In genomic region chr15:25684521-25685215, GRCh38 we compare ENCODE assay signal across 15 cellular contexts.
DNase-seq lines count a peak whose midpoint lies in the region; ATAC-seq, FAIRE-seq and TF ChIP-seq lines count a peak whose summit lies in the region.
"Had no signal": no experiment of that assay in that cellular context is flagged by ENCODE, and none has a peak within 500 bp of the region (broad histone marks: within the 10 kb centered on the region; RNA-seq: fewer than 3 reads in every experiment).

No MANE protein-coding gene starts in this region.

- ATAC-seq in heart right ventricle = peak in 6 of 8 donors; percentile 21 to 73 (median 55)
- peak in 3 of 4 donors; percentile 41 to 65 (median 43) for ATAC-seq in pancreas
- no peak for ATAC-seq in GM21515 (IDR thresholded peaks at IDR 0.05; ENCODE audit: unreplicated experiment)
- ATAC-seq in HG03442 (IDR thresholded peaks at IDR 0.05; ENCODE audit: unreplicated experiment) = no peak
- ATAC-seq: HCT116 had no signal

- WGBS in heart right ventricle, 2 donors = 70 to 71% methylated on average over 10 of the region's 10 CpGs
- WGBS in pancreas, 2 donors = 76 to 78% methylated on average over 10 of the region's 10 CpGs

- no peak overlapping the region for H3K9ac ChIP-seq in adipocyte (ENCODE audit: low read length)

- H3K27ac ChIP-seq in heart right ventricle (peak overlapping the region in 4 of 10 donors; percentile 6 to 48 (median 23)), pancreas (no peak overlapping the region)
- H3K27ac ChIP-seq: neutrophil had no signal

- TF ChIP-seq CTCF in heart right ventricle (IDR thresholded peaks at IDR 0.05) (no peak), pancreas (IDR thresholded peaks at IDR 0.05) (no peak)

- DNase-seq in AG08396 (ENCODE audit: low spot score) (peak; percentile 57), adipocyte (ENCODE audit: low read depth) (peak; percentile 91), heart right ventricle (no peak), pancreas (no peak), NCI-H146 treated with DMSO at 0.1 percent for 48 hours (lab: John Stamatoyannopoulos, UW; ENCODE audit: unreplicated experiment) (no peak), KBM-7 (no peak)
- DNase-seq: activated effector memory CD4-positive, alpha-beta T cell treated with anti-CD3 and anti-CD28 coated beads, Interleukin-2, amount 50 U/mL, for 16 hours; CD4-positive, alpha-beta memory T cell; erythroblast; NCI-H748 treated with DMSO at 0.1 percent for 48 hours had no signal

- H3K4me1 ChIP-seq in adipocyte (ENCODE audit: control insufficient read depth, insufficient read depth, low read length) (peaks cover 16% of the 10 kb centered on the region), heart right ventricle (peaks cover 3 to 36% (median 23%) of the 10 kb centered on the region in 9 donors), pancreas (no peaks in the 10 kb centered on the region)

- no peak for FAIRE-seq in pancreas (lab: Jason Lieb, UNC)
- FAIRE-seq: GM18507 had no signal

- H3K36me3 ChIP-seq in adipocyte (ENCODE audit: control insufficient read depth, insufficient read depth, low read length, severe bottlenecking) = peaks cover 35% of the 10 kb centered on the region
- H3K36me3 ChIP-seq in heart right ventricle = peaks cover 0 to 6% (median 0%) of the 10 kb centered on the region in 9 donors
- no peaks in the 10 kb centered on the region for H3K36me3 ChIP-seq in pancreas
- H3K36me3 ChIP-seq: neutrophil had no signal

- intact Hi-C loops in heart right ventricle (cut with DNase I) (loop anchor here in 1 of 10 donors (5.0 to 10.0 kb wide), 2 partner anchors 117 to 150 kb away; no protein-coding TSS in a partner anchor), pancreas (cut with DNase I) (no loop called here)

- H3K9me3 ChIP-seq in adipocyte (ENCODE audit: control insufficient read depth, low read length) = no peaks in the 10 kb centered on the region
- H3K9me3 ChIP-seq in heart right ventricle = peaks cover 0 to 5% (median 0%) of the 10 kb centered on the region in 11 donors
- H3K9me3 ChIP-seq in pancreas = no peaks in the 10 kb centered on the region
- H3K9me3 ChIP-seq: neutrophil had no signal

- H3K27me3 ChIP-seq in adipocyte (replicated peaks; ENCODE audit: control insufficient read depth, insufficient read depth, low read length) (no peaks in the 10 kb centered on the region), heart right ventricle (no peaks in the 10 kb centered on the region), pancreas (no peaks in the 10 kb centered on the region)
- H3K27me3 ChIP-seq: neutrophil had no signal

- H3K4me3 ChIP-seq in adipocyte (ENCODE audit: low read length) = no peak overlapping the region
- H3K4me3 ChIP-seq in heart right ventricle = no peak overlapping the region
- H3K4me3 ChIP-seq in pancreas = no peak overlapping the region

- in situ Hi-C loops in KBM-7 (cut with MboI; ENCODE audit: low pct_unique_long_range_greater_than_20kb, low sequenced_read_pairs) = no loop called here

Comparison
In these comparisons a context has a peak if more than half of its experiments do, and no peak if none do; other contexts are left out.
1. DNase-seq: peak in AG08396 (single experiment) and adipocyte (single experiment); none in heart right ventricle (0 of 2), pancreas (0 of 6), NCI-H146 treated with DMSO at 0.1 percent for 48 hours (single experiment) and KBM-7 (single experiment).
2. ATAC-seq: peak in heart right ventricle (6 of 8) and pancreas (3 of 4); none in GM21515 (single experiment) and HG03442 (single experiment).